Comparison of ENCODE assay signal across 8 cellular contexts in the genomic region with DNA sequence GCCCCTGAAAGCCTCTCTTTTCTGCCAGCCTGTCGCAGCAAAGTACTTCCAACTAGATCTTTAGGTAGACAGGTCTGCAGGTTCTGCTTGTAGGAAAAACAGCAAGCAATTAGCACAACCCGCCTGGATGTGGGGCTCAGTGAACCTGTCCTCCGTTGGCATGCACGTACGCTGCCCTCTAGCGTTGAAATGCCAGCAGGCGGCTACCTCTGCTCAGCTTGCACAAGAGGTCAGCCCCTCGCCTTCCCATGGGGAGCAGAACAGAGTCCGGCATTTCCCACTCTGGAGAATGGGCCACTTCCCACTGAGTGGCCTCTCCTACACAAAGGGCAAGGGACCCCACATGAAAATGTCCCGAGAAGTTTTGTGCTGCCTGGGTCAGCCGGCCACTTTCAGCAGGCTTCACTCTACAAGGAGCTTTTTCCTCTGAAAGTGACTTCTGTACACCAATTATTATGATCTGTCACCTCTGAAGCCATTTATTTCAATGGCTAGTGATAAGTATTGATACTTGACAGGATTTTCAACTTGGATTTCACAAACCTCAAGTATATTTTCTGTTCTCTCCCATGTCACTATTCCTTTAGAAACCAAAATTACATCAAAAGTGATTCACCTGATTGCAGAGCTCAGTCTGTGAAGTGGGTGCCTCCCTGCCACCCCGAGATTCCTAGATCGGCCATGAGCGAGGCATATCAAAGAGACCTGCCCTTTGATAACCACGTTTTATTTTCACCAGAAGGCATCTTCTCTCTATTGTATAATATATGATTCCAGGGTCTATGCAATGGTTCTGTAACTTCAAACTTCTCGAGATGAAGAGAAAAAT. TPM values are rescaled to one million over a fixed set of nuclear protein-coding genes. Genes with fewer than 3 reads are reported as not detected.
A peak's percentile ranks its signal among the peaks of the same experiment; 100 is the strongest.
DNase-seq lines count a peak whose midpoint lies in the region; ATAC-seq and TF ChIP-seq lines count a peak whose summit lies in the region.

No MANE protein-coding gene starts in this region.

- no peaks in the 10 kb centered on the region for H3K9me3 ChIP-seq in IMR-90 (ENCODE audit: control insufficient read depth, insufficient read depth, low read length)
- no peaks in the 10 kb centered on the region for H3K9me3 ChIP-seq in SJSA1 (replicated peaks)
- no peaks in the 10 kb centered on the region for H3K9me3 ChIP-seq in prostate gland

- peak overlapping the region; percentile 60 for H3K4ac ChIP-seq in IMR-90 (ENCODE audit: low read depth, low read length)

- POLR2A ChIA-PET in IMR-90 (lab: Charles Lee; ENCODE audit: unreplicated experiment) = interaction anchor here (0.5 kb wide), 1 partner anchor 554 kb away, joined by 5 read pairs; no protein-coding TSS in a partner anchor

- H4K91ac ChIP-seq in IMR-90 (ENCODE audit: insufficient read depth, low read depth, low read length) = no peak overlapping the region

- no peak overlapping the region for H3K9ac ChIP-seq in IMR-90 (ENCODE audit: low read depth, low read length)

- no peak overlapping the region for H4K8ac ChIP-seq in IMR-90 (ENCODE audit: low read depth in 2 of 2, low read length in 2 of 2)

- no peak overlapping the region; the same call in 2 of the 3 replicates for H2BK15ac ChIP-seq in IMR-90 (ENCODE audit: low read depth, low read length)

- no TSS peak for BruUV-seq in IMR-90 (replicated peaks; lab: Mats Ljungman, UMichigan)

- no peak overlapping the region for H3K27ac ChIP-seq in IMR-90 (ENCODE audit: insufficient read depth, low read length)
- H3K27ac ChIP-seq in SJSA1 = no peak overlapping the region
- H3K27ac ChIP-seq in prostate gland = no peak overlapping the region

- no peaks in the 10 kb centered on the region for H4K20me1 ChIP-seq in IMR-90 (ENCODE audit: insufficient read depth, low read length)

- peak overlapping the region; percentile 33; the same call in 1 of the 2 replicates for H2BK120ac ChIP-seq in IMR-90 (ENCODE audit: low read depth, low read length)

- H3K23ac ChIP-seq in IMR-90 (ENCODE audit: low read depth, low read length) = no peak overlapping the region

- TF ChIP-seq POLR2A in IMR-90 (IDR thresholded peaks at IDR 0.05; ENCODE audit: low read depth, low read length) (no peak), prostate gland (IDR thresholded peaks at IDR 0.05) (no peak)

- no peak overlapping the region for H3K18ac ChIP-seq in IMR-90 (ENCODE audit: low read depth, low read length)

- ATAC-seq in IMR-90 (ENCODE audit: low read depth) (peak; percentile 50), Right ventricle myocardium inferior (peak; percentile 71), GM18861 (IDR thresholded peaks at IDR 0.05; ENCODE audit: unreplicated experiment) (no peak)

- H3K4me2 ChIP-seq in IMR-90 (ENCODE audit: low read depth, low read length) = no peak overlapping the region

- TF ChIP-seq RAD21 in IMR-90 (IDR thresholded peaks at IDR 0.05; ENCODE audit: low read length) = peak; percentile 70

- H2AK9ac ChIP-seq in IMR-90 (replicated peaks; ENCODE audit: low read depth, low read length, poor library complexity) = peak overlapping the region; percentile 59

- no peaks in the 10 kb centered on the region for H3K27me3 ChIP-seq in IMR-90 (ENCODE audit: control insufficient read depth, insufficient read depth, low read length)
- no peaks in the 10 kb centered on the region for H3K27me3 ChIP-seq in SJSA1 (replicated peaks)
- no peaks in the 10 kb centered on the region for H3K27me3 ChIP-seq in prostate gland (replicated peaks; ENCODE audit: insufficient read depth)

- H3K79me1 ChIP-seq in IMR-90 (ENCODE audit: low read depth in 1 of 2, low read length in 2 of 2) = no peaks in the 10 kb centered on the region

- in situ Hi-C loops in IMR-90 (cut with MboI; ENCODE audit: low sequenced_read_pairs) = no loop called here

- 0 out of 2 replicates have a peak overlapping the region, but pooled peaks have one; percentile 54 for H3K14ac ChIP-seq in IMR-90 (replicated peaks; ENCODE audit: low read depth, low read length)

- H3K4me1 ChIP-seq in IMR-90 (ENCODE audit: control insufficient read depth, insufficient read depth, low read length) = peaks cover 17% of the 10 kb centered on the region
- peaks cover 10% of the 10 kb centered on the region for H3K4me1 ChIP-seq in SJSA1 (replicated peaks)
- H3K4me1 ChIP-seq in prostate gland (replicated peaks) = no peaks in the 10 kb centered on the region

- CTCF ChIA-PET in IMR-90 (lab: Yijun Ruan, JAX) = interaction anchor here (0.5 to 1.2 kb wide), 5 partner anchors 49 to 345 kb away, joined by 3 to 4 read pairs (median 3); no protein-coding TSS in a partner anchor

- peaks cover 15% of the 10 kb centered on the region for H3K9me1 ChIP-seq in IMR-90 (ENCODE audit: insufficient read depth, low read length)

- H2AK5ac ChIP-seq in IMR-90 (ENCODE audit: low read depth, low read length) = no peak overlapping the region

- 0 out of 2 replicates have a peak overlapping the region, but pooled peaks have one; percentile 1 for H2BK20ac ChIP-seq in IMR-90 (ENCODE audit: low read depth, low read length)

- DNase-seq in GM12865 (ENCODE audit: low read depth) = peak; percentile 78
- peak; percentile 70 for DNase-seq in IMR-90
- peak; percentile 53 to 77 for DNase-seq in SJSA1 (ENCODE audit: low read depth in 1 of 2, low spot score in 2 of 2)
- peak in 3 of 4 experiments; percentile 11 to 50 (median 31) for DNase-seq in activated naive CD4-positive, alpha-beta T cell (lab: John Stamatoyannopoulos, UW)
- DNase-seq in Right ventricle myocardium inferior (ENCODE audit: missing footprints) = peak; percentile 83
- DNase-seq in prostate gland (ENCODE audit: low spot score) = peak; percentile 79
- DNase-seq in ureter (ENCODE audit: low spot score) = peak; percentile 78

- no peak overlapping the region for H2BK5ac ChIP-seq in IMR-90 (ENCODE audit: low read depth, low read length, poor library complexity, severe bottlenecking)

- H3K56ac ChIP-seq in IMR-90 (ENCODE audit: extremely low read depth, insufficient read depth, low read length) = no peak overlapping the region

- WGBS in IMR-90 (ENCODE audit: extremely low coverage in 2 of 2, insufficient read length in 1 of 2), 2 experiments = 46% methylated on average over 5 of the region's 16 CpGs; no CpG with 5 or more reads in 1 of the 2 experiments
- WGBS in prostate gland = 55% methylated on average over 16 of the region's 16 CpGs

- H3K36me3 ChIP-seq in IMR-90 (ENCODE audit: control insufficient read depth, insufficient read depth, low read length) (no peaks in the 10 kb centered on the region), SJSA1 (no peaks in the 10 kb centered on the region), prostate gland (no peaks in the 10 kb centered on the region)

- intact Hi-C loops in IMR-90 (cut with micrococcal nuclease) = loop anchor here (1.0 to 5.0 kb wide), 3 partner anchors 76 to 410 kb away; no protein-coding TSS in a partner anchor
- intact Hi-C loops in Right ventricle myocardium inferior (cut with DNase I) = no loop called here
- intact Hi-C loops in prostate gland (cut with DNase I) = loop anchor here (10.0 kb wide), 1 partner anchor 182 kb away; no protein-coding TSS in a partner anchor

- dilution Hi-C loops in IMR-90 (cut with HindIII; ENCODE audit: low sequenced_read_pairs, unreplicated experiment) = no loop called here

- no peak overlapping the region for H3K4me3 ChIP-seq in GM12865 (ENCODE audit: low read depth, low read length)
- no peak overlapping the region for H3K4me3 ChIP-seq in IMR-90 (ENCODE audit: insufficient read depth, low read depth, low read length)
- H3K4me3 ChIP-seq in SJSA1 = no peak overlapping the region
- no peak overlapping the region for H3K4me3 ChIP-seq in prostate gland

- H2AFZ ChIP-seq in IMR-90 (replicated peaks; ENCODE audit: low read length, poor library complexity) = peak overlapping the region; percentile 53

- no peak overlapping the region for H4K5ac ChIP-seq in IMR-90 (ENCODE audit: low read depth, low read length)

- TF ChIP-seq CTCF in GM12865 (IDR thresholded peaks at IDR 0.05; ENCODE audit: insufficient read depth, low read depth, low read length, missing control alignments) = peak; percentile 85
- TF ChIP-seq CTCF in IMR-90 (conservative IDR thresholded peaks at IDR 0.05; ENCODE audit: low read depth, low read length) = peak; percentile 63
- TF ChIP-seq CTCF in prostate gland (IDR thresholded peaks at IDR 0.05) = peak; percentile 33 to 79 (median 55)

TF ChIP-seq in IMR-90, 13 proteins besides CTCF, POLR2A, EP300 and RAD21:
- TF ChIP-seq SMC3 (IDR thresholded peaks at IDR 0.05; ENCODE audit: low read depth, low read length) = peak; percentile 43
- TF ChIP-seq RCOR1 (IDR thresholded peaks at IDR 0.05; ENCODE audit: insufficient replicate concordance, low read length) = no peak
- no peak for TF ChIP-seq MAZ (IDR thresholded peaks at IDR 0.05; ENCODE audit: borderline replicate concordance, low read depth, low read length)
- TF ChIP-seq ELK1 (IDR thresholded peaks at IDR 0.05; ENCODE audit: borderline replicate concordance, low read depth, low read length) = no peak
- no peak for TF ChIP-seq MXI1 (IDR thresholded peaks at IDR 0.05; ENCODE audit: borderline replicate concordance, low read depth, low read length)
- peak; percentile 73 for TF ChIP-seq CEBPB (IDR thresholded peaks at IDR 0.05; ENCODE audit: low read depth, low read length)

RNA-seq across cellular contexts. Expression of gene JCAD, which starts 56.7 kb away (rescaled TPM):
- 16.8 and 18.9 TPM in 2 replicates for total RNA-seq in IMR-90 (2012; rRNA removed)
- 14.8 and 15.9 TPM in 2 replicates for polyA plus RNA-seq in IMR-90 (2012; rRNA removed)
- 9.1 and 12.2 TPM in 2 replicates for polyA plus RNA-seq in IMR-90 (2012; cell fraction: cytosol; rRNA removed)
- polyA plus RNA-seq in IMR-90 (2012; cell fraction: nucleus; rRNA removed; ENCODE audit: low replicate concordance) = 7.2 and 16.6 TPM in 2 replicates
- 15.6 and 24.9 TPM in 2 replicates for total RNA-seq in SJSA1 (2014; rRNA removed; shearing (Covaris generic))
- total RNA-seq in Right ventricle myocardium inferior = 25.6 TPM
- total RNA-seq in prostate gland = 100 to 1,000 TPM in 1 of 2 donors, 1 to 10 TPM in 1; 8.3 to 113 TPM
- total RNA-seq in ureter = 22.7 TPM

Comparison
In these comparisons a context has a peak if more than half of its experiments do, and no peak if none do; other contexts are left out.
1. DNase-seq: peak in every context shown above with its lines; median percentile 83 in Right ventricle myocardium inferior; 79 in prostate gland; 78 in GM12865; 78 in ureter; 70 in IMR-90; 65 in SJSA1; 31 in activated naive CD4-positive, alpha-beta T cell.